ENCODE assay signal across 1 cellular context in genomic region chr3:114111060-114111790, GRCh38.
TF ChIP-seq lines count a peak whose summit lies in the region.

No MANE protein-coding gene starts in this region.

TF ChIP-seq in H1, 55 proteins besides CTCF, POLR2A, EP300 and RAD21:
- no peak for TF ChIP-seq BACH1 (IDR thresholded peaks at IDR 0.05; ENCODE audit: low read length)
- TF ChIP-seq SIRT6 (IDR thresholded peaks at IDR 0.05; ENCODE audit: low read length): no peak
- TF ChIP-seq MAX (IDR thresholded peaks at IDR 0.05): no peak
- TF ChIP-seq CREB1 (IDR thresholded peaks at IDR 0.05): no peak
- no peak for TF ChIP-seq ASH2L (IDR thresholded peaks at IDR 0.05; ENCODE audit: low read length)
